8 cellular contexts compared by ENCODE assay signal in the genomic region with DNA sequence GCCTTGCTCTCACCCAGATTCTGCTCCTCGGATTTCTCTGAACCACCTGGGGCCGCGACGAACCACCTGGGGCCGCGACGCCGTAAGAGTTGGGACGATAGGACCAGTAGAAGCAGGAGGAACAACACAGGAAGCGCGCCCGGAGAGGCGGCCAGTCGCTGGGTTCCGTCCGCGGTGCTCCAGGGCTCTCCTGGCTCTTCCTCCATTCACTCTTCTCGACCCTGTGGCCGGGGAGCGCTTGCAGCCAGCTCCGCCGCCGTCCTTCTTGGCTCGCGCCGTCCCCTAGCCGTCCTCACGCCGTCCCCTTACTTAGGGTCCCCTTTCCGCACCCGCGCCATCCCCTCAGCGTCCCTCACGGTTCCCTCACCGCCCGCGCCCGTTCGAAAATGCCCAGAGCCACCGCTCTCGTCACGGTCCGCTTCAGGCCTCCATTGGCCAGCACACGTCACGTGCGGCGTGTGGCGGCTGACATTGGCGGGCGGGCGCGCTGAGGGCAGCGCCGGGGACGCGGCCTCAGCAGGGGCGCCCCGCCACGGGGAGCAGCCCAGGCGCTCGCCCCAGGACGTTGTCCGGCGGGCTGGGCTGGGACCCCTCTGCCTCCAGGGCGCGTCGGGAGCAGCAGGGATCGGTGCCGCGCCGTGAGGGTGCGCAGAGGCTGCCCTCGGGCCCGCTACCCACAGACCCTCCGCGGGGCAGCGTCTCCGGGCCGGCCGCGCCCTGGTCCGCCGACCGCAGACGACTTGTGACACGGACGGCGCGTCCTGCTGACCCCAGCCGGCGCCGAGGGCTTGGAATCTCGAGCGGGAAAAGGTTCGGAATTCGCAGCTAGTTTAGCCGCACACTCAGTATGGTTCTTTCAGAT. TPM values are rescaled to one million over a fixed set of nuclear protein-coding genes. Genes with fewer than 3 reads are reported as not detected.
DNase-seq lines count a peak whose midpoint lies in the region; ATAC-seq, FAIRE-seq and TF ChIP-seq lines count a peak whose summit lies in the region.

No MANE protein-coding gene starts in this region.

- peak overlapping the region; percentile 98 for H3K4me2 ChIP-seq in astrocyte (ENCODE audit: low read length)

- peaks cover 14% of the 10 kb centered on the region for H3K4me1 ChIP-seq in astrocyte (ENCODE audit: insufficient read depth, low read length)

- peaks cover 26% of the 10 kb centered on the region for H3K79me2 ChIP-seq in astrocyte (ENCODE audit: insufficient read depth, low read length)

- peak; percentile 77; the same call in 1 of the 2 replicates for TF ChIP-seq POLR2A in GM12892 (IDR thresholded peaks at IDR 0.05; ENCODE audit: low read depth, low read length)

- H4K20me1 ChIP-seq in astrocyte (ENCODE audit: insufficient read depth, low read length), result peaks cover 2% of the 10 kb centered on the region

- TF ChIP-seq CTCF in astrocyte (IDR thresholded peaks at IDR 0.05; ENCODE audit: insufficient read depth, low read depth, low read length), result no peak
- no peak for TF ChIP-seq CTCF in retinal pigment epithelial cell (conservative IDR thresholded peaks at IDR 0.05; ENCODE audit: low read depth, low read length)

- H3K4me3 ChIP-seq in astrocyte (ENCODE audit: insufficient read depth, low read depth, low read length) (peak overlapping the region; percentile 85), retinal pigment epithelial cell (ENCODE audit: low read length) (peak overlapping the region; percentile 81)

- H2AFZ ChIP-seq in astrocyte (ENCODE audit: low read depth, low read length), result peak overlapping the region; percentile 96

- FAIRE-seq in GM12892 (lab: Jason Lieb, UNC), result peak; percentile 94
- no peak for FAIRE-seq in astrocyte (lab: Jason Lieb, UNC)

- H3K27me3 Mint-ChIP-seq in astrocyte (ENCODE audit: low read depth, unreplicated experiment), result no peaks in the 10 kb centered on the region

- peak overlapping the region; percentile 99 for H3K4me3 Mint-ChIP-seq in astrocyte (ENCODE audit: unreplicated experiment)

- H3K27me3 ChIP-seq in astrocyte (ENCODE audit: insufficient read depth, low read length), result no peaks in the 10 kb centered on the region

- peak overlapping the region; percentile 96 for H3K27ac Mint-ChIP-seq in astrocyte (ENCODE audit: unreplicated experiment)

- no peaks in the 10 kb centered on the region for H3K9me3 ChIP-seq in astrocyte (ENCODE audit: insufficient read depth, low read depth, low read length)

- ATAC-seq in HG02678 (IDR thresholded peaks at IDR 0.05; ENCODE audit: unreplicated experiment), result peak; percentile 100

- peaks cover under 1% of the 10 kb centered on the region for H3K9me3 Mint-ChIP-seq in astrocyte (ENCODE audit: unreplicated experiment)

- peaks cover 3% of the 10 kb centered on the region for H3K4me1 Mint-ChIP-seq in astrocyte (ENCODE audit: low read depth, unreplicated experiment)

- DNase-seq in GM12892 (ENCODE audit: insufficient read length) (peak; percentile 82), NCI-H128 (lab: John Stamatoyannopoulos, UW; ENCODE audit: unreplicated experiment) (peak; percentile 76), T-helper 2 cell (peak; percentile 60 to 92 (median 66)), astrocyte (ENCODE audit: low read depth) (peak; percentile 76), hippocampal formation (lab: John Stamatoyannopoulos, UW) (peak; percentile 78 to 82), retinal pigment epithelial cell (ENCODE audit: low read depth) (peak; percentile 58), NAMALWA (ENCODE audit: low spot score) (no peak)

- peak overlapping the region; percentile 89 for H3K9ac ChIP-seq in astrocyte (ENCODE audit: low read length)

- H3K36me3 Mint-ChIP-seq in astrocyte (ENCODE audit: low read depth, unreplicated experiment), result peaks cover 4% of the 10 kb centered on the region

- H3K27ac ChIP-seq in astrocyte (ENCODE audit: low read depth, low read length), result peak overlapping the region; percentile 77

- no peaks in the 10 kb centered on the region for H3K36me3 ChIP-seq in astrocyte (ENCODE audit: insufficient read depth, low read length)

RNA-seq across cellular contexts. Expression of gene PTPDC1, which starts 53.7 kb away (rescaled TPM):
- polyA plus RNA-seq in GM12892 (2012; ENCODE audit: missing spikeins), result 4.0 TPM
- 5.1 and 5.4 TPM in 2 replicates for total RNA-seq in astrocyte
